In the genomic region with DNA sequence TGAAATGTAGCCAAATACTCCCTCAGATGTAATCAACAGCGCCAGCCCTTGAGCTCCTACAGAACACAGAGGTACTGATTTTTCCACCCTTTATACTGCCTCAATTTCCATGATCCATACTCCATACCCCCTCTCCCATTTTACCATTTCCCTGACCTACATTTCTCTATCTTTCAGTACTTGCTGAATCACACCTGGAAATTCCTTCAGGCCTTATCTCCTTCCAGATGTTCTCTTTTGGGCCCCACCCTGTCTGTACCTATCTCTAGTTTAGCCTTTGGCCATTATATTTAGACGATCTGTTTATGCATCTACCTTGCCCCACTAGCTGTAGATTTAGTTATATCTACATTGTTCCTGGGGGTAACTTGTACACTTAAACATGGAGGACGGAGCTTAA, we compare ENCODE assay signal across 1 cellular context.
TF ChIP-seq lines count a peak whose summit lies in the region.

No MANE protein-coding gene starts in this region.

TF ChIP-seq in K562, 482 proteins besides CTCF, POLR2A, EP300 and RAD21 (continued from another document and continues in another):
- TF ChIP-seq, protein P1, sequence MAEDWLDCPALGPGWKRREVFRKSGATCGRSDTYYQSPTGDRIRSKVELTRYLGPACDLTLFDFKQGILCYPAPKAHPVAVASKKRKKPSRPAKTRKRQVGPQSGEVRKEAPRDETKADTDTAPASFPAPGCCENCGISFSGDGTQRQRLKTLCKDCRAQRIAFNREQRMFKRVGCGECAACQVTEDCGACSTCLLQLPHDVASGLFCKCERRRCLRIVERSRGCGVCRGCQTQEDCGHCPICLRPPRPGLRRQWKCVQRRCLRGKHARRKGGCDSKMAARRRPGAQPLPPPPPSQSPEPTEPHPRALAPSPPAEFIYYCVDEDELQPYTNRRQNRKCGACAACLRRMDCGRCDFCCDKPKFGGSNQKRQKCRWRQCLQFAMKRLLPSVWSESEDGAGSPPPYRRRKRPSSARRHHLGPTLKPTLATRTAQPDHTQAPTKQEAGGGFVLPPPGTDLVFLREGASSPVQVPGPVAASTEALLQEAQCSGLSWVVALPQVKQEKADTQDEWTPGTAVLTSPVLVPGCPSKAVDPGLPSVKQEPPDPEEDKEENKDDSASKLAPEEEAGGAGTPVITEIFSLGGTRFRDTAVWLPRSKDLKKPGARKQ (CRISPR knock-in tag; IDR thresholded peaks at IDR 0.05) = no peak
- TF ChIP-seq HSF4 (CRISPR knock-in tag; IDR thresholded peaks at IDR 0.05; ENCODE audit: borderline replicate concordance) (no peak), STAG1 (CRISPR knock-in tag; IDR thresholded peaks at IDR 0.05; ENCODE audit: borderline replicate concordance) (no peak), KLF1 (tag; IDR thresholded peaks at IDR 0.05) (peak; percentile 73; the same call in 1 of the 2 replicates), JUNB (CRISPR knock-in tag; conservative IDR thresholded peaks at IDR 0.05) (no peak), L3MBTL2 (IDR thresholded peaks at IDR 0.05) (no peak), ZNF253 (CRISPR knock-in tag; conservative IDR thresholded peaks at IDR 0.05) (no peak), POU5F1 (IDR thresholded peaks at IDR 0.05; ENCODE audit: borderline replicate concordance, low read depth, low read length, partially characterized antibody) (no peak), MBD2 (IDR thresholded peaks at IDR 0.05; ENCODE audit: borderline replicate concordance, low read depth) (no peak), SREBF1 (IDR thresholded peaks at IDR 0.05; ENCODE audit: borderline replicate concordance, low read depth, low read length) (no peak), POLR2AphosphoS5 (IDR thresholded peaks at IDR 0.05; ENCODE audit: control insufficient read depth, insufficient read depth, low read depth, low read length) (peak; percentile 54; the same call in 1 of the 2 replicates), RBFOX2 (IDR thresholded peaks at IDR 0.05; ENCODE audit: low read depth, low read length) (no peak), NFE2 (IDR thresholded peaks at IDR 0.05; ENCODE audit: low read depth) (peak; percentile 71), SIN3B (IDR thresholded peaks at IDR 0.05; ENCODE audit: low read depth) (no peak), MTA2 (IDR thresholded peaks at IDR 0.05; ENCODE audit: low read depth) (peak; percentile 61), TOE1 (IDR thresholded peaks at IDR 0.05; ENCODE audit: borderline replicate concordance) (no peak), TOE1 (CRISPR knock-in tag; IDR thresholded peaks at IDR 0.05; ENCODE audit: borderline replicate concordance, low read depth) (no peak), EWSR1 (IDR thresholded peaks at IDR 0.05; ENCODE audit: borderline replicate concordance, low read depth, partially characterized antibody) (no peak), PTTG1 (tag; IDR thresholded peaks at IDR 0.05; ENCODE audit: low read depth) (no peak), BHLHE40 (IDR thresholded peaks at IDR 0.05; ENCODE audit: low read length) (no peak), CSDE1 (IDR thresholded peaks at IDR 0.05) (no peak), HNRNPLL (IDR thresholded peaks at IDR 0.05; ENCODE audit: low read depth, low read length, poor library complexity, severe bottlenecking) (no peak), SIX5 (IDR thresholded peaks at IDR 0.05; ENCODE audit: borderline replicate concordance in 1 of 2, insufficient read depth in 1 of 2, low read depth in 1 of 2, low read length in 2 of 2) (no peak), COPS2 (conservative IDR thresholded peaks at IDR 0.05) (no peak), HDAC6 (IDR thresholded peaks at IDR 0.05; ENCODE audit: low read depth, low read length) (no peak), FOXP1 (CRISPR knock-in tag; IDR thresholded peaks at IDR 0.05) (no peak), U2AF2 (optimal IDR thresholded peaks at IDR 0.05; ENCODE audit: low read depth, low read length) (no peak), HMG20B (CRISPR knock-in tag; IDR thresholded peaks at IDR 0.05) (no peak), RHOXF2B (CRISPR knock-in tag; conservative IDR thresholded peaks at IDR 0.05) (no peak), ZNF263 (CRISPR knock-in tag; IDR thresholded peaks at IDR 0.05; ENCODE audit: borderline replicate concordance) (no peak), CBX5 (IDR thresholded peaks at IDR 0.05; ENCODE audit: borderline replicate concordance, low read depth) (no peak), NFIC (IDR thresholded peaks at IDR 0.05) (peak; percentile 78), ZNF696 (CRISPR knock-in tag; conservative IDR thresholded peaks at IDR 0.05) (no peak), RBM15 (IDR thresholded peaks at IDR 0.05; ENCODE audit: insufficient read depth, low read length) (no peak), MCM2 (IDR thresholded peaks at IDR 0.05; ENCODE audit: low read depth) (no peak), KAT7 (CRISPR knock-in tag; IDR thresholded peaks at IDR 0.05; ENCODE audit: borderline replicate concordance) (no peak), TAF15 (IDR thresholded peaks at IDR 0.05; ENCODE audit: low read depth, low read length) (no peak)
- TF ChIP-seq, protein P2, sequence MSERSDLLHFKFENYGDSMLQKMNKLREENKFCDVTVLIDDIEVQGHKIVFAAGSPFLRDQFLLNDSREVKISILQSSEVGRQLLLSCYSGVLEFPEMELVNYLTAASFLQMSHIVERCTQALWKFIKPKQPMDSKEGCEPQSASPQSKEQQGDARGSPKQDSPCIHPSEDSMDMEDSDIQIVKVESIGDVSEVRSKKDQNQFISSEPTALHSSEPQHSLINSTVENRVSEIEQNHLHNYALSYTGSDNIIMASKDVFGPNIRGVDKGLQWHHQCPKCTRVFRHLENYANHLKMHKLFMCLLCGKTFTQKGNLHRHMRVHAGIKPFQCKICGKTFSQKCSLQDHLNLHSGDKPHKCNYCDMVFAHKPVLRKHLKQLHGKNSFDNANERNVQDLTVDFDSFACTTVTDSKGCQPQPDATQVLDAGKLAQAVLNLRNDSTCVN (CRISPR knock-in tag; IDR thresholded peaks at IDR 0.05) = no peak
- TF ChIP-seq, protein P3, sequence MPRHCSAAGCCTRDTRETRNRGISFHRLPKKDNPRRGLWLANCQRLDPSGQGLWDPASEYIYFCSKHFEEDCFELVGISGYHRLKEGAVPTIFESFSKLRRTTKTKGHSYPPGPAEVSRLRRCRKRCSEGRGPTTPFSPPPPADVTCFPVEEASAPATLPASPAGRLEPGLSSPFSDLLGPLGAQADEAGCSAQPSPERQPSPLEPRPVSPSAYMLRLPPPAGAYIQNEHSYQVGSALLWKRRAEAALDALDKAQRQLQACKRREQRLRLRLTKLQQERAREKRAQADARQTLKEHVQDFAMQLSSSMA (CRISPR knock-in tag; IDR thresholded peaks at IDR 0.05) = no peak
- TF ChIP-seq, protein P4, sequence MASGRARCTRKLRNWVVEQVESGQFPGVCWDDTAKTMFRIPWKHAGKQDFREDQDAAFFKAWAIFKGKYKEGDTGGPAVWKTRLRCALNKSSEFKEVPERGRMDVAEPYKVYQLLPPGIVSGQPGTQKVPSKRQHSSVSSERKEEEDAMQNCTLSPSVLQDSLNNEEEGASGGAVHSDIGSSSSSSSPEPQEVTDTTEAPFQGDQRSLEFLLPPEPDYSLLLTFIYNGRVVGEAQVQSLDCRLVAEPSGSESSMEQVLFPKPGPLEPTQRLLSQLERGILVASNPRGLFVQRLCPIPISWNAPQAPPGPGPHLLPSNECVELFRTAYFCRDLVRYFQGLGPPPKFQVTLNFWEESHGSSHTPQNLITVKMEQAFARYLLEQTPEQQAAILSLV (tag; IDR thresholded peaks at IDR 0.05) = no peak
- TF ChIP-seq, protein P5, sequence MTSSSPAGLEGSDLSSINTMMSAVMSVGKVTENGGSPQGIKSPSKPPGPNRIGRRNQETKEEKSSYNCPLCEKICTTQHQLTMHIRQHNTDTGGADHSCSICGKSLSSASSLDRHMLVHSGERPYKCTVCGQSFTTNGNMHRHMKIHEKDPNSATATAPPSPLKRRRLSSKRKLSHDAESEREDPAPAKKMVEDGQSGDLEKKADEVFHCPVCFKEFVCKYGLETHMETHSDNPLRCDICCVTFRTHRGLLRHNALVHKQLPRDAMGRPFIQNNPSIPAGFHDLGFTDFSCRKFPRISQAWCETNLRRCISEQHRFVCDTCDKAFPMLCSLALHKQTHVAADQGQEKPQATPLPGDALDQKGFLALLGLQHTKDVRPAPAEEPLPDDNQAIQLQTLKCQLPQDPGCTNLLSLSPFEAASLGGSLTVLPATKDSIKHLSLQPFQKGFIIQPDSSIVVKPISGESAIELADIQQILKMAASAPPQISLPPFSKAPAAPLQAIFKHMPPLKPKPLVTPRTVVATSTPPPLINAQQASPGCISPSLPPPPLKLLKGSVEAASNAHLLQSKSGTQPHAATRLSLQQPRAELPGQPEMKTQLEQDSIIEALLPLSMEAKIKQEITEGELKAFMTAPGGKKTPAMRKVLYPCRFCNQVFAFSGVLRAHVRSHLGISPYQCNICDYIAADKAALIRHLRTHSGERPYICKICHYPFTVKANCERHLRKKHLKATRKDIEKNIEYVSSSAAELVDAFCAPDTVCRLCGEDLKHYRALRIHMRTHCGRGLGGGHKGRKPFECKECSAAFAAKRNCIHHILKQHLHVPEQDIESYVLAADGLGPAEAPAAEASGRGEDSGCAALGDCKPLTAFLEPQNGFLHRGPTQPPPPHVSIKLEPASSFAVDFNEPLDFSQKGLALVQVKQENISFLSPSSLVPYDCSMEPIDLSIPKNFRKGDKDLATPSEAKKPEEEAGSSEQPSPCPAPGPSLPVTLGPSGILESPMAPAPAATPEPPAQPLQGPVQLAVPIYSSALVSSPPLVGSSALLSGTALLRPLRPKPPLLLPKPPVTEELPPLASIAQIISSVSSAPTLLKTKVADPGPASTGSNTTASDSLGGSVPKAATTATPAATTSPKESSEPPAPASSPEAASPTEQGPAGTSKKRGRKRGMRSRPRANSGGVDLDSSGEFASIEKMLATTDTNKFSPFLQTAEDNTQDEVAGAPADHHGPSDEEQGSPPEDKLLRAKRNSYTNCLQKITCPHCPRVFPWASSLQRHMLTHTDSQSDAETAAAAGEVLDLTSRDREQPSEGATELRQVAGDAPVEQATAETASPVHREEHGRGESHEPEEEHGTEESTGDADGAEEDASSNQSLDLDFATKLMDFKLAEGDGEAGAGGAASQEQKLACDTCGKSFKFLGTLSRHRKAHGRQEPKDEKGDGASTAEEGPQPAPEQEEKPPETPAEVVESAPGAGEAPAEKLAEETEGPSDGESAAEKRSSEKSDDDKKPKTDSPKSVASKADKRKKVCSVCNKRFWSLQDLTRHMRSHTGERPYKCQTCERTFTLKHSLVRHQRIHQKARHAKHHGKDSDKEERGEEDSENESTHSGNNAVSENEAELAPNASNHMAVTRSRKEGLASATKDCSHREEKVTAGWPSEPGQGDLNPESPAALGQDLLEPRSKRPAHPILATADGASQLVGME (CRISPR knock-in tag; IDR thresholded peaks at IDR 0.05) = no peak
- TF ChIP-seq, protein P6, sequence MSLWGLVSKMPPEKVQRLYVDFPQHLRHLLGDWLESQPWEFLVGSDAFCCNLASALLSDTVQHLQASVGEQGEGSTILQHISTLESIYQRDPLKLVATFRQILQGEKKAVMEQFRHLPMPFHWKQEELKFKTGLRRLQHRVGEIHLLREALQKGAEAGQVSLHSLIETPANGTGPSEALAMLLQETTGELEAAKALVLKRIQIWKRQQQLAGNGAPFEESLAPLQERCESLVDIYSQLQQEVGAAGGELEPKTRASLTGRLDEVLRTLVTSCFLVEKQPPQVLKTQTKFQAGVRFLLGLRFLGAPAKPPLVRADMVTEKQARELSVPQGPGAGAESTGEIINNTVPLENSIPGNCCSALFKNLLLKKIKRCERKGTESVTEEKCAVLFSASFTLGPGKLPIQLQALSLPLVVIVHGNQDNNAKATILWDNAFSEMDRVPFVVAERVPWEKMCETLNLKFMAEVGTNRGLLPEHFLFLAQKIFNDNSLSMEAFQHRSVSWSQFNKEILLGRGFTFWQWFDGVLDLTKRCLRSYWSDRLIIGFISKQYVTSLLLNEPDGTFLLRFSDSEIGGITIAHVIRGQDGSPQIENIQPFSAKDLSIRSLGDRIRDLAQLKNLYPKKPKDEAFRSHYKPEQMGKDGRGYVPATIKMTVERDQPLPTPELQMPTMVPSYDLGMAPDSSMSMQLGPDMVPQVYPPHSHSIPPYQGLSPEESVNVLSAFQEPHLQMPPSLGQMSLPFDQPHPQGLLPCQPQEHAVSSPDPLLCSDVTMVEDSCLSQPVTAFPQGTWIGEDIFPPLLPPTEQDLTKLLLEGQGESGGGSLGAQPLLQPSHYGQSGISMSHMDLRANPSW (CRISPR knock-in tag; IDR thresholded peaks at IDR 0.05) = no peak
- TF ChIP-seq, protein P7, sequence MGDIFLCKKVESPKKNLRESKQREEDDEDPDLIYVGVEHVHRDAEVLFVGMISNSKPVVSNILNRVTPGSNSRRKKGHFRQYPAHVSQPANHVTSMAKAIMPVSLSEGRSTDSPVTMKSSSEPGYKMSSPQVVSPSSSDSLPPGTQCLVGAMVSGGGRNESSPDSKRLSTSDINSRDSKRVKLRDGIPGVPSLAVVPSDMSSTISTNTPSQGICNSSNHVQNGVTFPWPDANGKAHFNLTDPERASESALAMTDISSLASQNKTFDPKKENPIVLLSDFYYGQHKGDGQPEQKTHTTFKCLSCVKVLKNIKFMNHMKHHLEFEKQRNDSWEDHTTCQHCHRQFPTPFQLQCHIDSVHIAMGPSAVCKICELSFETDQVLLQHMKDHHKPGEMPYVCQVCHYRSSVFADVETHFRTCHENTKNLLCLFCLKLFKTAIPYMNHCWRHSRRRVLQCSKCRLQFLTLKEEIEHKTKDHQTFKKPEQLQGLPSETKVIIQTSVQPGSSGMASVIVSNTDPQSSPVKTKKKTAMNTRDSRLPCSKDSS (IDR thresholded peaks at IDR 0.05; ENCODE audit: low read depth, partially characterized antibody) = no peak
- TF ChIP-seq, protein P8, sequence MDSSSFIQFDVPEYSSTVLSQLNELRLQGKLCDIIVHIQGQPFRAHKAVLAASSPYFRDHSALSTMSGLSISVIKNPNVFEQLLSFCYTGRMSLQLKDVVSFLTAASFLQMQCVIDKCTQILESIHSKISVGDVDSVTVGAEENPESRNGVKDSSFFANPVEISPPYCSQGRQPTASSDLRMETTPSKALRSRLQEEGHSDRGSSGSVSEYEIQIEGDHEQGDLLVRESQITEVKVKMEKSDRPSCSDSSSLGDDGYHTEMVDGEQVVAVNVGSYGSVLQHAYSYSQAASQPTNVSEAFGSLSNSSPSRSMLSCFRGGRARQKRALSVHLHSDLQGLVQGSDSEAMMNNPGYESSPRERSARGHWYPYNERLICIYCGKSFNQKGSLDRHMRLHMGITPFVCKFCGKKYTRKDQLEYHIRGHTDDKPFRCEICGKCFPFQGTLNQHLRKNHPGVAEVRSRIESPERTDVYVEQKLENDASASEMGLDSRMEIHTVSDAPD (CRISPR knock-in tag; IDR thresholded peaks at IDR 0.05) = no peak
- TF ChIP-seq, protein P9, sequence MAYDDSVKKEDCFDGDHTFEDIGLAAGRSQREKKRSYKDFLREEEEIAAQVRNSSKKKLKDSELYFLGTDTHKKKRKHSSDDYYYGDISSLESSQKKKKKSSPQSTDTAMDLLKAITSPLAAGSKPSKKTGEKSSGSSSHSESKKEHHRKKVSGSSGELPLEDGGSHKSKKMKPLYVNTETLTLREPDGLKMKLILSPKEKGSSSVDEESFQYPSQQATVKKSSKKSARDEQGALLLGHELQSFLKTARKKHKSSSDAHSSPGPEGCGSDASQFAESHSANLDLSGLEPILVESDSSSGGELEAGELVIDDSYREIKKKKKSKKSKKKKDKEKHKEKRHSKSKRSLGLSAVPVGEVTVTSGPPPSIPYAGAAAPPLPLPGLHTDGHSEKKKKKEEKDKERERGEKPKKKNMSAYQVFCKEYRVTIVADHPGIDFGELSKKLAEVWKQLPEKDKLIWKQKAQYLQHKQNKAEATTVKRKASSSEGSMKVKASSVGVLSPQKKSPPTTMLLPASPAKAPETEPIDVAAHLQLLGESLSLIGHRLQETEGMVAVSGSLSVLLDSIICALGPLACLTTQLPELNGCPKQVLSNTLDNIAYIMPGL (CRISPR knock-in tag; IDR thresholded peaks at IDR 0.05) = no peak
- TF ChIP-seq, protein P10, sequence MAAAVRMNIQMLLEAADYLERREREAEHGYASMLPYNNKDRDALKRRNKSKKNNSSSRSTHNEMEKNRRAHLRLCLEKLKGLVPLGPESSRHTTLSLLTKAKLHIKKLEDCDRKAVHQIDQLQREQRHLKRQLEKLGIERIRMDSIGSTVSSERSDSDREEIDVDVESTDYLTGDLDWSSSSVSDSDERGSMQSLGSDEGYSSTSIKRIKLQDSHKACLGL (CRISPR knock-in tag; IDR thresholded peaks at IDR 0.05; ENCODE audit: borderline replicate concordance, poor library complexity, severe bottlenecking) = no peak
